In the genomic region with DNA sequence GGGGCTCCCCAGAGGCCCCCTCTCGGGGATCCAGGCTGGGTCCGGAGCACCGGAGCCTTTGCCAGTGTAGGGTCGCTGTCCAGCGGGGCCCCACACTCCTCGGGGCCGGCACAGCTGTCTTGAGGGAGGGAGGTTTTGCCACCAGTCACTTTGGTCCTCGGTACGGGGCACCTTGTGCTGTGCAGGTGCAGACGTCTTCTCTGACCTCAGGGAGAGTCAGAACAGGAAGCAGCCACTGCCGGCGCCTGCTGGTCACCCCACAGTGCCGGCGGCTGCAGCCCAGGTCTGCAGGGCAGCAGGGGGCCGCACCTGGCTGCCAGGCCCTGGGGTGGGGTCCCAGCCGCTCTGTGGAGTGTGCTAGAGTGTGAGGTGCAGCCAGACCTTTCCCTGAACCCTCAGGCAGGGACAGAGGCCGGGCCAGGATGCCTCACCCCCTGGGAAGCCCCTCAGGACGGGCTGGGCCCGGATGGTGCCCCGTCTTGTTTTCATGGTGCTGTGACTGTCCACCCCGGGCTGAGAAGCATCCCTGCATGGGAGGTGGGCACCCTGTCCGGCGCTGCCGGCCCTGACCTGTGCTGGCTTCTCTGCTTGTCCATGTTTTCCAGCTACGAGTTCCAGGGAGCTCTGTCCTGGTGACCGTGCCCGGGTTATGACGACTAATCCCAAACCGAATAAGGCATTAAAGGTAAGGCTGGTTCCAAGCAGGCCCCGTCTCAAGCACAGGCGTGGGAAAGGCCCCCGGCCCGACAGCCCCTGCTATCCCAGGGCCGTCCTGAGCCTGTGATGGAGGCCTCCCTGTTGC, we compare ENCODE assay signal across 1 cellular context.
TF ChIP-seq lines count a peak whose summit lies in the region.

No MANE protein-coding gene starts in this region.

TF ChIP-seq in HepG2, 621 proteins besides CTCF, POLR2A, EP300 and RAD21:
- TF ChIP-seq CBFB (CRISPR knock-in tag; IDR thresholded peaks at IDR 0.05) (no peak), ZBTB38 (CRISPR knock-in tag; IDR thresholded peaks at IDR 0.05) (no peak), ZNF225 (CRISPR knock-in tag; IDR thresholded peaks at IDR 0.05) (no peak), ZNF841 (CRISPR knock-in tag; IDR thresholded peaks at IDR 0.05; ENCODE audit: borderline replicate concordance) (no peak), MIER2 (CRISPR knock-in tag; IDR thresholded peaks at IDR 0.05) (no peak), ZNF792 (CRISPR knock-in tag; IDR thresholded peaks at IDR 0.05) (no peak), KDM5A (IDR thresholded peaks at IDR 0.05; ENCODE audit: borderline replicate concordance, low read length) (no peak), ZNF383 (CRISPR knock-in tag; IDR thresholded peaks at IDR 0.05; ENCODE audit: borderline replicate concordance) (no peak), ZNF598 (CRISPR knock-in tag; IDR thresholded peaks at IDR 0.05; ENCODE audit: borderline replicate concordance) (no peak)
- TF ChIP-seq, protein P1, sequence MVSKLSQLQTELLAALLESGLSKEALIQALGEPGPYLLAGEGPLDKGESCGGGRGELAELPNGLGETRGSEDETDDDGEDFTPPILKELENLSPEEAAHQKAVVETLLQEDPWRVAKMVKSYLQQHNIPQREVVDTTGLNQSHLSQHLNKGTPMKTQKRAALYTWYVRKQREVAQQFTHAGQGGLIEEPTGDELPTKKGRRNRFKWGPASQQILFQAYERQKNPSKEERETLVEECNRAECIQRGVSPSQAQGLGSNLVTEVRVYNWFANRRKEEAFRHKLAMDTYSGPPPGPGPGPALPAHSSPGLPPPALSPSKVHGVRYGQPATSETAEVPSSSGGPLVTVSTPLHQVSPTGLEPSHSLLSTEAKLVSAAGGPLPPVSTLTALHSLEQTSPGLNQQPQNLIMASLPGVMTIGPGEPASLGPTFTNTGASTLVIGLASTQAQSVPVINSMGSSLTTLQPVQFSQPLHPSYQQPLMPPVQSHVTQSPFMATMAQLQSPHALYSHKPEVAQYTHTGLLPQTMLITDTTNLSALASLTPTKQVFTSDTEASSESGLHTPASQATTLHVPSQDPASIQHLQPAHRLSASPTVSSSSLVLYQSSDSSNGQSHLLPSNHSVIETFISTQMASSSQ (IDR thresholded peaks at IDR 0.05; ENCODE audit: low read depth): no peak
- TF ChIP-seq, protein P1 (CRISPR knock-in tag; IDR thresholded peaks at IDR 0.05; ENCODE audit: borderline replicate concordance): no peak
